ENCODE assay signal across 7 cellular contexts in genomic region chr4:4247711-4248035, GRCh38. TPM values are rescaled to one million over a fixed set of nuclear protein-coding genes. Genes with fewer than 3 reads are reported as not detected.
DNase-seq lines count a peak whose midpoint lies in the region; ATAC-seq and TF ChIP-seq lines count a peak whose summit lies in the region.

No MANE protein-coding gene starts in this region.

- H3K4me3 ChIP-seq in adipocyte (ENCODE audit: low read length) (peak overlapping the region; percentile 93), tibial artery (peak overlapping the region; percentile 77 to 78)

- peak overlapping the region; percentile 98 for H3K9ac ChIP-seq in adipocyte (ENCODE audit: low read length)

- H3K27me3 ChIP-seq in adipocyte (replicated peaks; ENCODE audit: control insufficient read depth, insufficient read depth, low read length) (peaks cover 4% of the 10 kb centered on the region), tibial artery (no peaks in the 10 kb centered on the region)

- TF ChIP-seq CTCF in tibial artery (IDR thresholded peaks at IDR 0.05) = no peak

- ATAC-seq in GM19397 (IDR thresholded peaks at IDR 0.05; ENCODE audit: unreplicated experiment) (peak; percentile 15), HG03159 (IDR thresholded peaks at IDR 0.05; ENCODE audit: unreplicated experiment) (peak; percentile 10), left colon (peak; percentile 5)

- DNase-seq in adipocyte (ENCODE audit: low read depth) (no peak), left colon (no peak), tibial artery (no peak), retina (no peak)
- no peak for DNase-seq in stimulated activated CD8-positive, alpha-beta memory T cell treated with anti-CD3 and anti-CD28 coated beads, Interleukin-4, amount 100 ng/mL, for 48 hours

- intact Hi-C loops in left colon (cut with DNase I, micrococcal nuclease) (no loop called here), tibial artery (cut with DNase I; ENCODE audit: low total_unique reads) (no loop called here)

- no peaks in the 10 kb centered on the region for H3K9me3 ChIP-seq in adipocyte (ENCODE audit: control insufficient read depth, low read length)
- H3K9me3 ChIP-seq in tibial artery = no peaks in the 10 kb centered on the region

- H3K36me3 ChIP-seq in adipocyte (ENCODE audit: control insufficient read depth, insufficient read depth, low read length, severe bottlenecking) (peaks cover 24% of the 10 kb centered on the region), tibial artery (peaks cover 19 to 33% (median 23%) of the 10 kb centered on the region in 3 donors)

- H3K4me1 ChIP-seq in adipocyte (ENCODE audit: control insufficient read depth, insufficient read depth, low read length) (peaks cover 15% of the 10 kb centered on the region), tibial artery (peaks cover 0 to 20% (median 14%) of the 10 kb centered on the region in 4 donors)

- peak overlapping the region; percentile 91 to 93 for H3K27ac ChIP-seq in tibial artery

RNA-seq across cellular contexts. Expression of gene TMEM128, which starts 0.3 kb away (rescaled TPM):
- total RNA-seq in left colon = 10 to 100 TPM; 20.0 to 25.7 TPM

RNA-seq across cellular contexts. Expression of gene OTOP1, which starts 20.9 kb away (rescaled TPM):
- not detected for total RNA-seq in left colon

RNA-seq across cellular contexts. Expression of gene LYAR, which starts 42.3 kb away (rescaled TPM):
- total RNA-seq in left colon = 1 to 10 TPM; 5.7 to 7.1 TPM

RNA-seq across cellular contexts. Expression of gene ZBTB49, which starts 42.4 kb away (rescaled TPM):
- 1 to 10 TPM; 3.8 to 5.5 TPM for total RNA-seq in left colon
